In the genomic region with DNA sequence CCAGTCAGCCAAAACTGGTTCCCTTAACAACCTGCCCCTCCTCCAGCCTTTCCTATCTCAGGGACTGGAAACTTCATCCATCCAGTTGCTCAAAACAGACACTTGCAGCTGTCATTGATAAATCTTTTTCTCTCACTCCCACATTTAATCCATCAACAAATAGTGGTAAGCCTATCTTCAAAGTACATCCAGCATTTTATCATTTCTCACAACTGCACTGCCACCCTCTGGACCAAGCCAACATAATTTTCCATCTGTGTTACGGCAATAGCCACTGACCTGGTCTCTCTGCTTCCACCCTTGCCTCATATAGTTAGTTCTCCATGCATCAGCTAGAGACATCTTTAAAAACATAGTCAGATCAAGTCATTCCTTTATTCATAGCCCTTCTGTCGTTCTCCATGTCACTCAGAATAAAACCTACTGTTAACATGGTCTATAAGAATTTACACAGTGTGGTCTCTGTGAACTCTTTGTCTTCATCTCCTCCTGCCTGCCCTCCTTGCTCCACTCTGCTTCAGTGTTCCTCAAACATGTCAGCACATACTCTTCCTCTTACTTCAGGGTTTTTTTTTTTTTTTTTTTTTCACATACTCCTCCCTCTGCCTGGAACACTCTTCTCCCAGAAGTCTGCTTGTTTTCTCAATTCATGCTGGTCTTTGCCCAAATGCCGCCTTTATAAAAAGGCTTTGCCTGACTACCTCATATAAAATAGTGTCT, we compare ENCODE assay signal across 11 cellular contexts.
DNase-seq lines count a peak whose midpoint lies in the region; ATAC-seq and TF ChIP-seq lines count a peak whose summit lies in the region.
"Had no signal": no experiment of that assay in that cellular context is flagged by ENCODE, and none has a peak within 500 bp of the region (broad histone marks: within the 10 kb centered on the region; RNA-seq: fewer than 3 reads in every experiment).

No MANE protein-coding gene starts in this region.

- H3K4me3 ChIP-seq in epithelial cell of proximal tubule (ENCODE audit: low read depth, low read length) = no peak overlapping the region
- H3K4me3 ChIP-seq in smooth muscle cell = no peak overlapping the region

- no peaks in the 10 kb centered on the region for H4K20me1 ChIP-seq in smooth muscle cell (ENCODE audit: low read depth)

- no peak overlapping the region for H2AFZ ChIP-seq in smooth muscle cell (ENCODE audit: low read depth)

- H3K9me3 ChIP-seq in smooth muscle cell (replicated peaks; ENCODE audit: low read depth) = no peaks in the 10 kb centered on the region
- H3K9me3 ChIP-seq: neutrophil had no signal

- DNase-seq in SIG-M5 treated with dmso at 0.1 percent for 504 hours (lab: John Stamatoyannopoulos, UW; ENCODE audit: unreplicated experiment) (peak; percentile 4), SIG-M5 (lab: John Stamatoyannopoulos, UW) (no peak), NCI-H510A (lab: John Stamatoyannopoulos, UW) (peak; percentile 7), epithelial cell of proximal tubule (ENCODE audit: low read depth) (no peak), smooth muscle cell (lab: John Stamatoyannopoulos, UW; ENCODE audit: unreplicated experiment) (no peak), UCSD-AML1 (lab: John Stamatoyannopoulos, UW; ENCODE audit: unreplicated experiment) (no peak)
- DNase-seq: C1 segment of cervical spinal cord; stimulated activated CD8-positive, alpha-beta memory T cell treated with anti-CD3 and anti-CD28 coated beads, Interleukin-4, amount 100 ng/mL, for 48 hours had no signal

- H3K36me3 ChIP-seq in smooth muscle cell (ENCODE audit: low read depth) = no peaks in the 10 kb centered on the region
- H3K36me3 ChIP-seq: neutrophil had no signal

- H3K27ac ChIP-seq in smooth muscle cell (ENCODE audit: low read depth) = no peak overlapping the region
- H3K27ac ChIP-seq: neutrophil had no signal

- H3K4me1 ChIP-seq in smooth muscle cell (ENCODE audit: low read depth) = no peaks in the 10 kb centered on the region

- peak; percentile 35 for TF ChIP-seq CTCF in epithelial cell of proximal tubule (conservative IDR thresholded peaks at IDR 0.05; ENCODE audit: low read depth, low read length)
- peak; percentile 36 for TF ChIP-seq CTCF in smooth muscle cell (IDR thresholded peaks at IDR 0.05; ENCODE audit: borderline replicate concordance, insufficient read depth, poor library complexity, severe bottlenecking)

- H3K9ac ChIP-seq in smooth muscle cell (ENCODE audit: low read depth) = no peak overlapping the region

- no peaks in the 10 kb centered on the region for H3F3A ChIP-seq in smooth muscle cell (ENCODE audit: low read depth)

- ATAC-seq in HG03280 (IDR thresholded peaks at IDR 0.05; ENCODE audit: unreplicated experiment) (no peak), GM21423 (IDR thresholded peaks at IDR 0.05; ENCODE audit: unreplicated experiment) (no peak)

- no peaks in the 10 kb centered on the region for H3K27me3 ChIP-seq in smooth muscle cell (ENCODE audit: low read depth)

- 57% methylated on average over 3 of the region's 3 CpGs for WGBS in smooth muscle cell (ENCODE audit: low lambda C conversion rate)

- H3K79me2 ChIP-seq in smooth muscle cell (ENCODE audit: low read depth) = no peaks in the 10 kb centered on the region

- H3K4me2 ChIP-seq in smooth muscle cell = peak overlapping the region; percentile 29

Comparison
In these comparisons a context has a peak if more than half of its experiments do, and no peak if none do; other contexts are left out.
1. DNase-seq: peak in SIG-M5 treated with dmso at 0.1 percent for 504 hours (single experiment) and NCI-H510A (single experiment); none in SIG-M5 (single experiment), epithelial cell of proximal tubule (single experiment), smooth muscle cell (single experiment) and UCSD-AML1 (single experiment).